ENCODE assay signal across 33 cellular contexts in the genomic region with DNA sequence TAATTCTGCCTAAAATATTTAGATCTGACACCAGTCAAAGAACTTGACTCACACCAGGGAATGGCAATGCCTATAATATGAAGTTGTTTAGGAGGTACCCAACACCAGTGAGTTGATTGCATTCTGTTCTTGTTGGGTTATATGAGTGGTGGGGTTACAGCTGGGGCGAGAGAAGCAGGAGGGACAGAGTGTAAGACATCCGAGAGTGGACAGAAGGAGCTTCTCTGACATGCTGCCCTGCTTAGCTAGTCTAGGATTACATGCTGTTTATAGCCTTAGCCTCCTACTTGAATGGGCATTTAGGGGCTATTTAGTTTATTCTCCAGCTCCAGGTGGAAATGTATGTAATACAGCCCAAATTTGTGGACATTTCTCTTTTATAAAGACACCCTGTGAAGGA.
"Had no signal": no experiment of that assay in that cellular context is flagged by ENCODE, and none has a peak within 500 bp of the region (broad histone marks: within the 10 kb centered on the region; RNA-seq: fewer than 3 reads in every experiment).

No MANE protein-coding gene starts in this region.

- DNase-seq: Karpas-422, Kasumi-1, MG63, MM.1S, MV-4-11, NCI-H1048, NCI-H1092, NCI-H1092 treated with DMSO at 0.1 percent for 48 hours, NCI-H1105, NCI-H1105 treated with DMSO at 0.1 percent for 48 hours, NCI-H1417, NCI-H1417 treated with DMSO at 0.1 percent for 48 hours, NCI-H1436, NCI-H1436 treated with DMSO at 0.1 percent for 48 hours, NCI-H146, NCI-H1694, NCI-H1694 treated with DMSO at 0.1 percent for 48 hours, NCI-H187, NCI-H187 treated with DMSO at 0.1 percent for 48 hours, NCI-H1930, NCI-H2029, NCI-H2029 treated with DMSO at 0.1 percent for 48 hours, NCI-H2081, NCI-H2081 treated with DMSO at 0.1 percent for 48 hours, NCI-H2107, NCI-H2171, NCI-H2171 treated with DMSO at 0.1 percent for 48 hours, NCI-H2227 treated with DMSO at 0.1 percent for 48 hours, NCI-H226, NCI-H345, NCI-H446, NCI-H446 treated with DMSO at 0.1 percent for 48 hours, NCI-H510A had no signal
